Comparison of ENCODE assay signal across 11 cellular contexts in the genomic region with DNA sequence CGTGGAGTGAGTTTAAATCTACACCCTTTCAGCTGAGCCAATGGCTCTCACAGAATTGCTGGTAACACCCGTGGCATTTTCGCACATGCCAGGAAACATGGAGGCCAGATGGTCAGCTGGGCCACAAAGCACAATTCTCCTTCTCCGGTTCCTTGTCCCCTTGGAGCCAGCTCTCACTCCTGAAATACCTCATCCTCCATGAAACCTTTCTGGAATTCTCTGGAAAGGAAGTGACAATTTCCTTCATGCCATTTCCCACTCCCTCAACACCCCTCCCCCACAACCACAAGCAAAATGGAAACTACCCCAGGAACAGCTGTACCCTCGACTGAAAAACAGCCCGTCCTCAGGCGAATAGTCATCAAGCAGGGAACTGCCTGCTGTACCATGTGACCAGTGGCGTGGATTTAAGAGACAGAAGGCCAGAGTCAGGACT. TPM values are rescaled to one million over a fixed set of nuclear protein-coding genes. Genes with fewer than 3 reads are reported as not detected.
DNase-seq lines count a peak whose midpoint lies in the region; ATAC-seq, FAIRE-seq and TF ChIP-seq lines count a peak whose summit lies in the region.
"Had no signal": no experiment of that assay in that cellular context is flagged by ENCODE, and none has a peak within 500 bp of the region (broad histone marks: within the 10 kb centered on the region; RNA-seq: fewer than 3 reads in every experiment).

No MANE protein-coding gene starts in this region.

- FAIRE-seq in D721Med (lab: Jason Lieb, UNC): no peak

- no peak for TF ChIP-seq EP300 in suprapubic skin (IDR thresholded peaks at IDR 0.05)

- H3K27ac ChIP-seq in suprapubic skin: peak overlapping the region; percentile 38
- H3K27ac ChIP-seq: RWPE1 had no signal

- H3K4me3 Mint-ChIP-seq in activated naive CD4-positive, alpha-beta T cell treated with anti-CD3 and anti-CD28 coated beads for 36 hours: peak overlapping the region; percentile 59
- peak overlapping the region; percentile 90 for H3K4me3 Mint-ChIP-seq in T-helper 17 cell

- intact Hi-C loops in activated naive CD4-positive, alpha-beta T cell treated with anti-CD3 and anti-CD28 coated beads for 36 hours (cut with micrococcal nuclease): loop anchor here (10.0 kb wide), 2 partner anchors 249 to 1939 kb away; partner anchors contain the start of genes SLC25A14 and STK26

- H3K4me1 ChIP-seq in suprapubic skin: peaks cover 51% of the 10 kb centered on the region

- no peaks in the 10 kb centered on the region for H3K36me3 ChIP-seq in suprapubic skin

- H3K27ac Mint-ChIP-seq in activated naive CD4-positive, alpha-beta T cell treated with anti-CD3 and anti-CD28 coated beads for 36 hours: peak overlapping the region; percentile 89
- peak overlapping the region; percentile 82 for H3K27ac Mint-ChIP-seq in T-helper 17 cell

- no peaks in the 10 kb centered on the region for H3K9me3 Mint-ChIP-seq in activated naive CD4-positive, alpha-beta T cell treated with anti-CD3 and anti-CD28 coated beads for 36 hours

- H3K9me3 ChIP-seq in T-helper 17 cell (ENCODE audit: control insufficient read depth, low read length, poor library complexity, severe bottlenecking) (no peaks in the 10 kb centered on the region), suprapubic skin (no peaks in the 10 kb centered on the region)

- H3K4me3 ChIP-seq in suprapubic skin: no peak overlapping the region

- H3K27me3 Mint-ChIP-seq in activated naive CD4-positive, alpha-beta T cell treated with anti-CD3 and anti-CD28 coated beads for 36 hours (ENCODE audit: low read depth): no peaks in the 10 kb centered on the region
- no peaks in the 10 kb centered on the region for H3K27me3 Mint-ChIP-seq in T-helper 17 cell

- peaks cover 76% of the 10 kb centered on the region for H3K4me1 Mint-ChIP-seq in activated naive CD4-positive, alpha-beta T cell treated with anti-CD3 and anti-CD28 coated beads for 36 hours (ENCODE audit: low read depth)
- H3K4me1 Mint-ChIP-seq in T-helper 17 cell: peaks cover 34% of the 10 kb centered on the region

- peak; percentile 32 for DNase-seq in activated naive CD4-positive, alpha-beta T cell treated with anti-CD3 and anti-CD28 coated beads for 36 hours
- DNase-seq in activated naive CD4-positive, alpha-beta T cell (lab: John Stamatoyannopoulos, UW): no peak
- DNase-seq in T-helper 17 cell: no peak
- DNase-seq in glomerular endothelial cell (ENCODE audit: extremely low read depth, low read depth, low spot score): peak; percentile 76
- no peak for DNase-seq in suprapubic skin (ENCODE audit: low spot score in 2 of 2)
- no peak for DNase-seq in D721Med (ENCODE audit: insufficient read length, low spot score)
- no peak for DNase-seq in NCI-H187 treated with DMSO at 0.1 percent for 48 hours (lab: John Stamatoyannopoulos, UW)
- DNase-seq: midbrain, MM.1S had no signal

- TF ChIP-seq POLR2A in suprapubic skin (IDR thresholded peaks at IDR 0.05): no peak

- 63% methylated on average over 8 of the region's 8 CpGs for whole genome bisulfite sequencing in suprapubic skin

- peaks cover 1% of the 10 kb centered on the region for H3K36me3 Mint-ChIP-seq in activated naive CD4-positive, alpha-beta T cell treated with anti-CD3 and anti-CD28 coated beads for 36 hours (ENCODE audit: low read depth)
- H3K36me3 Mint-ChIP-seq in T-helper 17 cell (ENCODE audit: low read depth): no peaks in the 10 kb centered on the region

- H3K27me3 ChIP-seq in suprapubic skin: no peaks in the 10 kb centered on the region

- TF ChIP-seq CTCF in suprapubic skin (IDR thresholded peaks at IDR 0.05) (no peak), D721Med (IDR thresholded peaks at IDR 0.05; ENCODE audit: insufficient read depth, missing control alignments) (no peak)

- ATAC-seq in T-helper 17 cell (no peak), HG03571 (IDR thresholded peaks at IDR 0.05; ENCODE audit: unreplicated experiment) (no peak)

- CTCF ChIA-PET in activated naive CD4-positive, alpha-beta T cell treated with anti-CD3 and anti-CD28 coated beads for 36 hours (lab: Charles Lee): interaction anchor here (1.5 to 4.7 kb wide), 2 partner anchors 25 to 35 kb away, joined by 4 to 25 read pairs; no protein-coding TSS in a partner anchor

RNA-seq across cellular contexts. Expression of gene ELF4, which starts 24.7 kb away (rescaled TPM):
- 10 to 100 TPM; 15.8 to 16.5 TPM for total RNA-seq in activated naive CD4-positive, alpha-beta T cell treated with anti-CD3 and anti-CD28 coated beads for 36 hours
- total RNA-seq in T-helper 17 cell: 10 to 100 TPM; 28.4 to 34.6 TPM
- 27.4 and 29.9 TPM in 2 replicates for total RNA-seq in glomerular endothelial cell
- total RNA-seq in suprapubic skin: 10 to 100 TPM; 17.3 to 26.3 (median 21.6) TPM

Comparison
In these comparisons a context has a peak if more than half of its experiments do, and no peak if none do; other contexts are left out.
1. DNase-seq: peak in activated naive CD4-positive, alpha-beta T cell treated with anti-CD3 and anti-CD28 coated beads for 36 hours (single experiment) and glomerular endothelial cell (single experiment); none in activated naive CD4-positive, alpha-beta T cell (0 of 4), T-helper 17 cell (0 of 3), suprapubic skin (0 of 2), D721Med (single experiment) and NCI-H187 treated with DMSO at 0.1 percent for 48 hours (single experiment).